Comparison of ENCODE assay signal across 8 cellular contexts in genomic region chr14:58244556-58245387, GRCh38. TPM values are rescaled to one million over a fixed set of nuclear protein-coding genes. Genes with fewer than 3 reads are reported as not detected.
DNase-seq lines count a peak whose midpoint lies in the region; ATAC-seq and TF ChIP-seq lines count a peak whose summit lies in the region.

PSMA3 (plus strand) TSS chr14:58244843; CDS start chr14:58244921, 78 bp downstream.

- no peaks in the 10 kb centered on the region for H3K4me1 ChIP-seq in H9 (ENCODE audit: insufficient read depth, low read length)

- H2BK12ac ChIP-seq in H9 (ENCODE audit: insufficient read length, low read depth, low read length) = no peak within 1 kb of the TSS

- WGBS in H9 (ENCODE audit: extremely low coverage, insufficient read length, low lambda C conversion rate) = no CpG with 5 or more reads among the region's 50 CpGs

- peak within 1 kb of the TSS; percentile 2 for H4K5ac ChIP-seq in H9 (ENCODE audit: insufficient read length, low read depth, low read length)

- peak within 1 kb of the TSS; percentile 92 to 99 for H3K4me3 Mint-ChIP-seq in H9
- H3K4me3 Mint-ChIP-seq in natural killer cell treated with Interleukin-12 subunit alpha and Interleukin-12 subunit beta and Interleukin-15 and Interleukin-18, amount 100 ng/mL, for 72 hours = peak within 1 kb of the TSS; percentile 92

- H2BK20ac ChIP-seq in H9 (ENCODE audit: low read depth, low read length, poor library complexity, severe bottlenecking) = no peak within 1 kb of the TSS

- H2BK120ac ChIP-seq in H9 (ENCODE audit: low read depth, low read length, poor library complexity, severe bottlenecking) = no peak within 1 kb of the TSS

- H3K79me1 ChIP-seq in H9 (ENCODE audit: insufficient read depth, low read depth, low read length, poor library complexity, severe bottlenecking) = peaks cover 6% of the 10 kb centered on the region

- H4K91ac ChIP-seq in H9 (ENCODE audit: insufficient read length, low read depth, low read length) = no peak within 1 kb of the TSS

- H3K4ac ChIP-seq in H9 (ENCODE audit: low read depth, low read length) = no peak within 1 kb of the TSS; the same call in 1 of the 2 replicates

- peaks cover 8 to 13% (median 10%) of the 10 kb centered on the region in 3 experiments for H3K36me3 Mint-ChIP-seq in H9 (ENCODE audit: insufficient read depth in 1 of 3, low read depth in 3 of 3)
- H3K36me3 Mint-ChIP-seq in natural killer cell treated with Interleukin-12 subunit alpha and Interleukin-12 subunit beta and Interleukin-15 and Interleukin-18, amount 100 ng/mL, for 72 hours = peaks cover 12% of the 10 kb centered on the region

- H3K27ac ChIP-seq in H9 (ENCODE audit: insufficient read length, low read depth, low read length) = peak within 1 kb of the TSS; percentile 78

- no peaks in the 10 kb centered on the region for H3K9me3 ChIP-seq in H9 (ENCODE audit: control insufficient read depth, low read depth, low read length)
- H3K9me3 ChIP-seq in MG63 = no peaks in the 10 kb centered on the region; the same call in 1 of the 2 replicates

- H3K27ac Mint-ChIP-seq in H9 = peak within 1 kb of the TSS; percentile 100
- H3K27ac Mint-ChIP-seq in natural killer cell treated with Interleukin-12 subunit alpha and Interleukin-12 subunit beta and Interleukin-15 and Interleukin-18, amount 100 ng/mL, for 72 hours = peak within 1 kb of the TSS; percentile 100

- no peaks in the 10 kb centered on the region for H3K23me2 ChIP-seq in H9 (ENCODE audit: insufficient read length, low read depth, low read length, poor library complexity, severe bottlenecking)

- peaks cover 14% of the 10 kb centered on the region for H3K36me3 ChIP-seq in MG63

- H3K79me2 ChIP-seq in H9 (ENCODE audit: insufficient read depth, low read length) = peaks cover 33% of the 10 kb centered on the region

- TF ChIP-seq CTCF in H9 (conservative IDR thresholded peaks at IDR 0.05) = no peak
- no peak for TF ChIP-seq CTCF in fibroblast of pulmonary artery (IDR thresholded peaks at IDR 0.05; ENCODE audit: low read length, missing control alignments)

- no peak within 1 kb of the TSS for H3T11ph ChIP-seq in H9 (ENCODE audit: low read length)

- H3K27me3 ChIP-seq in H9 (ENCODE audit: insufficient read depth, low read length) (no peaks in the 10 kb centered on the region), MG63 (no peaks in the 10 kb centered on the region)

- peak within 1 kb of the TSS; percentile 66 for H3K18ac ChIP-seq in H9 (ENCODE audit: insufficient read length, low read depth, low read length)

- H3K23ac ChIP-seq in H9 (ENCODE audit: insufficient read length, low read depth, low read length) = no peak within 1 kb of the TSS

- no peaks in the 10 kb centered on the region for H4K20me1 ChIP-seq in H9 (ENCODE audit: control insufficient read depth, insufficient read depth, insufficient read length)

- peak within 1 kb of the TSS; percentile 89 for H3K9ac ChIP-seq in H9 (ENCODE audit: extremely low read depth, insufficient read length, low read length)

- peak; percentile 99 for DNase-seq in ELR (ENCODE audit: low read depth)
- peak; percentile 98 for DNase-seq in H9
- DNase-seq in MG63 = peak; percentile 95
- DNase-seq in SHP77 treated with DMSO at 0.1 percent for 48 hours (lab: John Stamatoyannopoulos, UW) = peak; percentile 95
- peak; percentile 99 for DNase-seq in activated effector memory CD4-positive, alpha-beta T cell treated with anti-CD3 and anti-CD28 coated beads, Interleukin-2, amount 50 U/mL, for 16 hours
- DNase-seq in fibroblast of pulmonary artery (ENCODE audit: low read depth) = peak; percentile 96
- peak; percentile 96 for DNase-seq in natural killer cell treated with Interleukin-12 subunit alpha and Interleukin-12 subunit beta and Interleukin-15 and Interleukin-18, amount 100 ng/mL, for 72 hours (ENCODE audit: low spot score)
- peak; percentile 97 for DNase-seq in stimulated activated naive CD8-positive, alpha-beta T cell treated with anti-CD3 and anti-CD28 coated beads, Interleukin-15, Interleukin-2, amounts not matched to agents 100 U/mL and 50 U/mL, for 24 hours

- peak within 1 kb of the TSS; percentile 10 for H2BK5ac ChIP-seq in H9 (ENCODE audit: insufficient read length, low read length)

- peak within 1 kb of the TSS; percentile 63 for H2AFZ ChIP-seq in H9 (ENCODE audit: low read length)

- no peak within 1 kb of the TSS for H2AK5ac ChIP-seq in H9 (ENCODE audit: insufficient read length, low read length)

- H3K4me1 Mint-ChIP-seq in H9 = peaks cover 18 to 21% of the 10 kb centered on the region in 2 experiments
- H3K4me1 Mint-ChIP-seq in natural killer cell treated with Interleukin-12 subunit alpha and Interleukin-12 subunit beta and Interleukin-15 and Interleukin-18, amount 100 ng/mL, for 72 hours (ENCODE audit: low read depth in 2 of 2) = peaks cover 33 to 40% of the 10 kb centered on the region in 2 donors

- H3K4me2 ChIP-seq in H9 (ENCODE audit: insufficient read depth, insufficient read length, low read length) = peak within 1 kb of the TSS; percentile 75

- peaks cover under 1% of the 10 kb centered on the region; the same call in 1 of the 2 replicates for H3K27me3 Mint-ChIP-seq in H9 (ENCODE audit: low read depth)
- H3K27me3 Mint-ChIP-seq in natural killer cell treated with Interleukin-12 subunit alpha and Interleukin-12 subunit beta and Interleukin-15 and Interleukin-18, amount 100 ng/mL, for 72 hours = no peaks in the 10 kb centered on the region

- no peak within 1 kb of the TSS for H4K8ac ChIP-seq in H9 (replicated peaks; ENCODE audit: insufficient read length, low read depth, low read length)

- peak within 1 kb of the TSS; percentile 77 for H3K14ac ChIP-seq in H9 (ENCODE audit: insufficient read depth, low read length)

- no peak within 1 kb of the TSS for H2BK15ac ChIP-seq in H9 (ENCODE audit: low read depth, low read length)

- no peaks in the 10 kb centered on the region; a peak in 1 of 5 replicates for H3K9me3 Mint-ChIP-seq in H9
- no peaks in the 10 kb centered on the region for H3K9me3 Mint-ChIP-seq in natural killer cell treated with Interleukin-12 subunit alpha and Interleukin-12 subunit beta and Interleukin-15 and Interleukin-18, amount 100 ng/mL, for 72 hours

- H3K4me3 ChIP-seq in MG63 (peak within 1 kb of the TSS; percentile 88), fibroblast of pulmonary artery (replicated peaks; ENCODE audit: low read depth, low read length) (peak within 1 kb of the TSS; percentile 87)

- H3K56ac ChIP-seq in H9 (ENCODE audit: insufficient read length, low read depth, low read length) = no peak within 1 kb of the TSS

- peak; percentile 98 for ATAC-seq in natural killer cell treated with Interleukin-12 subunit alpha and Interleukin-12 subunit beta and Interleukin-15 and Interleukin-18, amount 100 ng/mL, for 72 hours
- ATAC-seq in stimulated activated naive CD8-positive, alpha-beta T cell treated with anti-CD3 and anti-CD28 coated beads, Interleukin-15, Interleukin-2, amounts not matched to agents 100 U/mL and 50 U/mL, for 24 hours = peak; percentile 93

RNA-seq across cellular contexts. Expression of gene PSMA3, which starts in this region (rescaled TPM):
- 340 and 342 TPM in 2 replicates for total RNA-seq in H9 (2021)
- total RNA-seq in MG63 (2014; rRNA removed; shearing (Covaris generic); ENCODE audit: low replicate concordance) = 96.6 and 98.8 TPM in 2 replicates
- 100 to 1,000 TPM; 320 to 337 TPM for total RNA-seq in natural killer cell treated with Interleukin-12 subunit alpha and Interleukin-12 subunit beta and Interleukin-15 and Interleukin-18, amount 100 ng/mL, for 72 hours

Comparison
In these comparisons a context has a peak if more than half of its experiments do, and no peak if none do; other contexts are left out.
1. Peak in every context shown above with its lines: DNase-seq, ATAC-seq, H3K4me3 ChIP-seq and H3K27ac ChIP-seq.